19 cellular contexts compared by ENCODE assay signal in genomic region chr1:4837201-4837600, GRCh38.
A peak's percentile ranks its signal among the peaks of the same experiment; 100 is the strongest.
DNase-seq lines count a peak whose midpoint lies in the region; ATAC-seq, FAIRE-seq and TF ChIP-seq lines count a peak whose summit lies in the region.
"Had no signal": no experiment of that assay in that cellular context is flagged by ENCODE, and none has a peak within 500 bp of the region (broad histone marks: within the 10 kb centered on the region; RNA-seq: fewer than 3 reads in every experiment).

No MANE protein-coding gene starts in this region.

- TF ChIP-seq CTCF in right atrium auricular region (IDR thresholded peaks at IDR 0.05) (no peak), neural progenitor cell (IDR thresholded peaks at IDR 0.05) (no peak)

- H3K36me3 Mint-ChIP-seq in neural progenitor cell, result no peaks in the 10 kb centered on the region

- peaks cover 10% of the 10 kb centered on the region for H3K27me3 Mint-ChIP-seq in neural progenitor cell (ENCODE audit: insufficient read depth, low read depth)

- no peaks in the 10 kb centered on the region for H3K27me3 ChIP-seq in right atrium auricular region
- H3K27me3 ChIP-seq in neural progenitor cell, result no peaks in the 10 kb centered on the region
- H3K27me3 ChIP-seq: BLaER1 had no signal

- H3K9me3 Mint-ChIP-seq in neural progenitor cell, result peaks cover 29% of the 10 kb centered on the region

- no peaks in the 10 kb centered on the region for H4K20me1 ChIP-seq in neural progenitor cell (ENCODE audit: low read depth)
- H4K20me1 ChIP-seq: BLaER1 had no signal

- H3K27ac Mint-ChIP-seq in neural progenitor cell, result no peak overlapping the region
- H3K27ac Mint-ChIP-seq: CD8-positive, alpha-beta memory T cell; HFFc6 had no signal

- intact Hi-C loops in Right ventricle myocardium superior (cut with DNase I), result no loop called here

- peak; percentile 36 for ATAC-seq in Right ventricle myocardium superior (ENCODE audit: poor library complexity)
- ATAC-seq in GM18517 (IDR thresholded peaks at IDR 0.05; ENCODE audit: unreplicated experiment), result no peak
- no peak for ATAC-seq in HG03571 (IDR thresholded peaks at IDR 0.05; ENCODE audit: unreplicated experiment)

- H3K27ac ChIP-seq in right atrium auricular region, result no peak overlapping the region
- no peak overlapping the region for H3K27ac ChIP-seq in neural progenitor cell
- H3K27ac ChIP-seq: BLaER1, HL-60 had no signal

- H3K9me3 ChIP-seq in right atrium auricular region, result no peaks in the 10 kb centered on the region
- no peaks in the 10 kb centered on the region for H3K9me3 ChIP-seq in neural progenitor cell (ENCODE audit: low read depth)
- H3K9me3 ChIP-seq: Caco-2 had no signal

- H3K79me2 ChIP-seq in neural progenitor cell (ENCODE audit: low read depth), result no peaks in the 10 kb centered on the region

- peak overlapping the region; percentile 27 for H3K4me3 Mint-ChIP-seq in neural progenitor cell
- H3K4me3 Mint-ChIP-seq: CD8-positive, alpha-beta memory T cell; HFFc6 had no signal

- no peak for FAIRE-seq in GM19239 (lab: Jason Lieb, UNC)
- FAIRE-seq: GM18507 had no signal

- no peak overlapping the region for H3K4me3 ChIP-seq in right atrium auricular region
- no peak overlapping the region for H3K4me3 ChIP-seq in neural progenitor cell
- H3K4me3 ChIP-seq: BLaER1 had no signal

- H3K36me3 ChIP-seq in right atrium auricular region (no peaks in the 10 kb centered on the region), neural progenitor cell (no peaks in the 10 kb centered on the region)
- H3K36me3 ChIP-seq: BLaER1 had no signal

- no peak overlapping the region for H3K9ac ChIP-seq in neural progenitor cell
- H3K9ac ChIP-seq: BLaER1 had no signal

- no peak overlapping the region for H2AFZ ChIP-seq in neural progenitor cell (replicated peaks)

- no peaks in the 10 kb centered on the region for H3K4me1 ChIP-seq in right atrium auricular region
- H3K4me1 ChIP-seq in neural progenitor cell, result no peaks in the 10 kb centered on the region
- H3K4me1 ChIP-seq: BLaER1, Caco-2 had no signal

- no peak for DNase-seq in Right ventricle myocardium superior
- no peak for DNase-seq in right atrium auricular region (ENCODE audit: low spot score)
- DNase-seq in islet precursor cell, result peak; percentile 63
- DNase-seq in neural progenitor cell (ENCODE audit: low spot score), result no peak
- DNase-seq in GM19239 (ENCODE audit: insufficient read length, low spot score), result no peak
- no peak for DNase-seq in NOMO-1 treated with DMSO at 0.1 percent for 48 hours (lab: John Stamatoyannopoulos, UW; ENCODE audit: unreplicated experiment)
- DNase-seq: 8988T; AML-193; Caco-2; CD8-positive, alpha-beta memory T cell; DND-41; GF-D8; HCEC 1CT; HFFc6 had no signal

- H3K4me2 ChIP-seq in neural progenitor cell, result no peak overlapping the region
- H3K4me2 ChIP-seq: BLaER1 had no signal

- peaks cover 19% of the 10 kb centered on the region for H3K4me1 Mint-ChIP-seq in neural progenitor cell
- H3K4me1 Mint-ChIP-seq: CD8-positive, alpha-beta memory T cell had no signal

- no peaks in the 10 kb centered on the region for H3F3A ChIP-seq in neural progenitor cell (ENCODE audit: low read depth)
